ENCODE assay signal across 1 cellular context in the genomic region with DNA sequence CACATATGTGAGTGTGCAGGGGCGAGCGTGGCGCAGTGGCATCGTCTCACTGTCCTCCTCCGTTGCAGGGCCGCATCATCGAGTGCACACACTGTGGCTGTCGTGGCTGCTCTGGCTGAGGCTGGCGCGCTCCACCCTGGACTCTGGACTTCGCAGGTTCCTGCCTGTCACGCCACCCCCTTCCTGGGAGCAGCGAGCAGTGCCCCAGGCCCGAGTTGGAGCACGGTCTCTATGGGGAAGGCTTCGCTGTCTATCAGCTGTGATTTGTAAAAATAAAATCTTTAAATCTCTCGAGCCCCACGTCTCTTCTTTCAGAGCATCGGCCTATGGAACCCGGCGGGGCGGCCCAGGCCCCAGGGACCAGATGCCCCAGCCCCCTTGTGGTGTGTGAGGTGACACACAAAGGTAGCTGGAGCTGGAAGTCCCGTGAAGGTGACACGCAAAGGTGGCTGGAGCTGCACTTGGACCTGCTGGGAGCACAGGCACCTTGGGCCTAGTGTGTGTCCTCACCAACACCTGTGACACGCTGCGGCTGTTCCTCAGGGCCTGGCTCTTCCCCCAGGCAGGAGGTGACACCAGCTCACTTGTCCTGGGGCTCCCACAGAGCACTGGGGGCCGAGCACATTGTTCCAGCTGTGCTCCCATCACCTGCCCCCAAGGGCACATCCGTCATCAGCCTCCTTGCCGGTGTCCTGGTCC.
TF ChIP-seq lines count a peak whose summit lies in the region.

No MANE protein-coding gene starts in this region.

TF ChIP-seq in GM12878, 131 proteins besides CTCF, POLR2A, EP300 and RAD21:
- TF ChIP-seq RB1 (IDR thresholded peaks at IDR 0.05; ENCODE audit: borderline replicate concordance) (no peak), IRF4 (IDR thresholded peaks at IDR 0.05; ENCODE audit: low read depth, low read length) (no peak), ZZZ3 (IDR thresholded peaks at IDR 0.05; ENCODE audit: control insufficient read depth, insufficient read length, low read depth) (no peak), NKRF (conservative IDR thresholded peaks at IDR 0.05) (no peak), KLF5 (IDR thresholded peaks at IDR 0.05; ENCODE audit: partially characterized antibody) (no peak), ZNF207 (IDR thresholded peaks at IDR 0.05; ENCODE audit: borderline replicate concordance) (no peak), PAX8 (IDR thresholded peaks at IDR 0.05) (no peak), NFXL1 (IDR thresholded peaks at IDR 0.05; ENCODE audit: borderline replicate concordance) (no peak), POLR2AphosphoS5 (IDR thresholded peaks at IDR 0.05; ENCODE audit: low read length) (no peak; the same call in 1 of the 2 replicates), TBL1XR1 (IDR thresholded peaks at IDR 0.05; ENCODE audit: low read depth, low read length) (no peak), LARP7 (IDR thresholded peaks at IDR 0.05) (no peak), CREB1 (IDR thresholded peaks at IDR 0.05; ENCODE audit: low read depth) (no peak), CBX3 (IDR thresholded peaks at IDR 0.05; ENCODE audit: borderline replicate concordance, low read depth) (no peak), SP1 (IDR thresholded peaks at IDR 0.05; ENCODE audit: low read depth, low read length) (no peak), MEF2B (IDR thresholded peaks at IDR 0.05; ENCODE audit: partially characterized antibody, poor library complexity, severe bottlenecking) (no peak)
- TF ChIP-seq, protein P1, sequence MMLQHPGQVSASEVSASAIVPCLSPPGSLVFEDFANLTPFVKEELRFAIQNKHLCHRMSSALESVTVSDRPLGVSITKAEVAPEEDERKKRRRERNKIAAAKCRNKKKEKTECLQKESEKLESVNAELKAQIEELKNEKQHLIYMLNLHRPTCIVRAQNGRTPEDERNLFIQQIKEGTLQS (IDR thresholded peaks at IDR 0.05; ENCODE audit: borderline replicate concordance, extremely low read depth, low read depth, low read length), result no peak
- TF ChIP-seq, protein P2, sequence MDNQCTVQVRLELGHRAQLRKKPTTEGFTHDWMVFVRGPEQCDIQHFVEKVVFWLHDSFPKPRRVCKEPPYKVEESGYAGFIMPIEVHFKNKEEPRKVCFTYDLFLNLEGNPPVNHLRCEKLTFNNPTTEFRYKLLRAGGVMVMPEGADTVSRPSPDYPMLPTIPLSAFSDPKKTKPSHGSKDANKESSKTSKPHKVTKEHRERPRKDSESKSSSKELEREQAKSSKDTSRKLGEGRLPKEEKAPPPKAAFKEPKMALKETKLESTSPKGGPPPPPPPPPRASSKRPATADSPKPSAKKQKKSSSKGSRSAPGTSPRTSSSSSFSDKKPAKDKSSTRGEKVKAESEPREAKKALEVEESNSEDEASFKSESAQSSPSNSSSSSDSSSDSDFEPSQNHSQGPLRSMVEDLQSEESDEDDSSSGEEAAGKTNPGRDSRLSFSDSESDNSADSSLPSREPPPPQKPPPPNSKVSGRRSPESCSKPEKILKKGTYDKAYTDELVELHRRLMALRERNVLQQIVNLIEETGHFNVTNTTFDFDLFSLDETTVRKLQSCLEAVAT (IDR thresholded peaks at IDR 0.05), result no peak
